ENCODE assay signal across 21 cellular contexts in the genomic region with DNA sequence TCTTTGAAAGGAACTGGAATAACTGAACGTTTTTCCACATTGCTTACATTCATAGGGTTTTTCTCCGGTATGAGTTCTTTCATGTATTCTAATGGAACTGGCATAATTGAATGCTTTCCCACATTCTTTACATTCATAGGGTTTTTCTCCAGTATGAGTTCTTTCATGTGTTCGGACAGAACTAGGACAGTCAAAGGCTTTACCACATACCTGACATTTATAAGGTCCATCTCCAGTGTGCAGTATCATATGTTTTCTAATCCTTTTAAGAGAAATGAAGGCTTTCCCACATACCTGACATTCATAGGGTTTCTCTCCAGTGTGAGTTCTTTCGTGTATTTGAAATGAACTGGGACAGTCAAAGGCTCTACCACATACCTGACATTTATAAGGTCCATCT. TPM values are rescaled to one million over a fixed set of nuclear protein-coding genes. Genes with fewer than 3 reads are reported as not detected.
A peak's percentile ranks its signal among the peaks of the same experiment; 100 is the strongest.
DNase-seq lines count a peak whose midpoint lies in the region; ATAC-seq and TF ChIP-seq lines count a peak whose summit lies in the region.
"Had no signal": no experiment of that assay in that cellular context is flagged by ENCODE, and none has a peak within 500 bp of the region (broad histone marks: within the 10 kb centered on the region; RNA-seq: fewer than 3 reads in every experiment).

No MANE protein-coding gene starts in this region.

- no peaks in the 10 kb centered on the region for H3K4me1 ChIP-seq in HUES64 (ENCODE audit: insufficient read depth, low read length)
- H3K4me1 ChIP-seq in hepatocyte (ENCODE audit: insufficient read depth): no peaks in the 10 kb centered on the region
- no peaks in the 10 kb centered on the region for H3K4me1 ChIP-seq in rectal smooth muscle tissue (ENCODE audit: control insufficient read depth, insufficient read depth, low read length)
- H3K4me1 ChIP-seq: pancreas, sigmoid colon had no signal

- peaks cover 4% of the 10 kb centered on the region for H3K9me3 Mint-ChIP-seq in Calu3 (ENCODE audit: low read depth, unreplicated experiment)
- peaks cover 47 to 82% of the 10 kb centered on the region in 2 donors for H3K9me3 Mint-ChIP-seq in stimulated activated naive CD8-positive, alpha-beta T cell treated with anti-CD3 and anti-CD28 coated beads, Interleukin-15, amount 100 ng/mL, for 72 hours

- H3K27me3 Mint-ChIP-seq in Calu3 (ENCODE audit: unreplicated experiment): no peaks in the 10 kb centered on the region
- H3K27me3 Mint-ChIP-seq in stimulated activated naive CD8-positive, alpha-beta T cell treated with anti-CD3 and anti-CD28 coated beads, Interleukin-15, amount 100 ng/mL, for 72 hours: no peaks in the 10 kb centered on the region
- H3K27me3 Mint-ChIP-seq: activated CD8-positive, alpha-beta T cell treated with anti-CD3 and anti-CD28 coated beads for 36 hours; type B pancreatic cell had no signal

- H3K4me3 Mint-ChIP-seq in Calu3 (ENCODE audit: low read depth, unreplicated experiment): no peak overlapping the region
- no peak overlapping the region for H3K4me3 Mint-ChIP-seq in stimulated activated naive CD8-positive, alpha-beta T cell treated with anti-CD3 and anti-CD28 coated beads, Interleukin-15, amount 100 ng/mL, for 72 hours
- H3K4me3 Mint-ChIP-seq: activated CD8-positive, alpha-beta T cell treated with anti-CD3 and anti-CD28 coated beads for 36 hours; nephron had no signal

- H2AFZ ChIP-seq in hepatocyte: no peak overlapping the region

- H3K9me3 ChIP-seq in HUES64 (ENCODE audit: insufficient read depth, low read depth, low read length): peaks cover 95% of the 10 kb centered on the region
- H3K9me3 ChIP-seq in hepatocyte (ENCODE audit: low read depth): peaks cover 94% of the 10 kb centered on the region

- TF ChIP-seq CTCF in Calu3 (IDR thresholded peaks at IDR 0.05; ENCODE audit: unreplicated experiment) (no peak), hepatocyte (IDR thresholded peaks at IDR 0.05; ENCODE audit: poor library complexity) (no peak)

- H3K27ac Mint-ChIP-seq in Calu3 (ENCODE audit: unreplicated experiment): no peak overlapping the region
- H3K27ac Mint-ChIP-seq in stimulated activated naive CD8-positive, alpha-beta T cell treated with anti-CD3 and anti-CD28 coated beads, Interleukin-15, amount 100 ng/mL, for 72 hours: no peak overlapping the region
- H3K27ac Mint-ChIP-seq: activated CD8-positive, alpha-beta T cell treated with anti-CD3 and anti-CD28 coated beads for 36 hours; nephron had no signal

- H3K27me3 ChIP-seq in HUES64 (ENCODE audit: insufficient read depth, low read length) (no peaks in the 10 kb centered on the region), hepatocyte (no peaks in the 10 kb centered on the region), rectal smooth muscle tissue (ENCODE audit: control insufficient read depth, insufficient read depth, low read length) (no peaks in the 10 kb centered on the region)
- H3K27me3 ChIP-seq: pancreas, sigmoid colon had no signal

- no peaks in the 10 kb centered on the region for H4K20me1 ChIP-seq in hepatocyte (ENCODE audit: insufficient read depth, poor library complexity, severe bottlenecking)

- CTCF ChIA-PET in Calu3 (lab: Charles Lee): no interaction called here

- peaks cover 40% of the 10 kb centered on the region for H3K36me3 Mint-ChIP-seq in Calu3 (ENCODE audit: insufficient read depth, unreplicated experiment)

- peaks cover 17% of the 10 kb centered on the region for H3K79me2 ChIP-seq in hepatocyte

- DNase-seq in Calu3 (no peak), hepatocyte (ENCODE audit: low spot score) (no peak), retina (no peak)
- DNase-seq in effector CD4-positive, alpha-beta T cell: no peak
- no peak for DNase-seq in stimulated activated CD4-positive, alpha-beta T cell treated with anti-CD3 and anti-CD28 coated beads, Interleukin-12 subunit alpha, Interleukin-12 subunit beta, amount 100 ng/mL, for 4 hours
- DNase-seq in stimulated activated naive CD8-positive, alpha-beta T cell treated with anti-CD3 and anti-CD28 coated beads, Interleukin-15, amount 100 ng/mL, for 72 hours: no peak
- DNase-seq: activated CD8-positive, alpha-beta T cell treated with anti-CD3 and anti-CD28 coated beads for 36 hours; activated effector memory CD4-positive, alpha-beta T cell treated with anti-CD3 and anti-CD28 coated beads, Interleukin-2, amount 50 U/mL, for 16 hours; COR-L47; DMS79 treated with DMSO at 0.1 percent for 48 hours; KBM-7; NCI-H1436 treated with DMSO at 0.1 percent for 48 hours; NCI-H510A treated with DMSO at 0.1 percent for 48 hours; pancreas; sigmoid colon; T-helper 1 cell had no signal

- no peak overlapping the region for H3K4me2 ChIP-seq in hepatocyte

- no peaks in the 10 kb centered on the region for H3K9me2 ChIP-seq in hepatocyte (replicated peaks; ENCODE audit: insufficient read depth)

- intact Hi-C loops in Calu3 (cut with micrococcal nuclease; ENCODE audit: unreplicated experiment): no loop called here

- H3K4me3 ChIP-seq in HUES64 (ENCODE audit: low read length): peak overlapping the region; percentile 8
- peak overlapping the region; percentile 35 for H3K4me3 ChIP-seq in hepatocyte
- peak overlapping the region; percentile 38 for H3K4me3 ChIP-seq in rectal smooth muscle tissue (ENCODE audit: low read length)
- H3K4me3 ChIP-seq: pancreas, sigmoid colon had no signal

- H3K9ac ChIP-seq in HUES64 (ENCODE audit: low read depth, low read length) (no peak overlapping the region), rectal smooth muscle tissue (ENCODE audit: low read length) (no peak overlapping the region)

- ATAC-seq in stimulated activated naive CD8-positive, alpha-beta T cell treated with anti-CD3 and anti-CD28 coated beads, Interleukin-15, amount 100 ng/mL, for 72 hours: no peak
- ATAC-seq: activated CD4-positive, CD25-positive, alpha-beta regulatory T cell treated with anti-CD3 and anti-CD28 coated beads, Interleukin-2, amount 50 U/mL, for 24 hours; activated CD8-positive, alpha-beta T cell treated with anti-CD3 and anti-CD28 coated beads for 36 hours; pancreas had no signal

- TSS peak; percentile 6 for BruUV-seq in Calu3 (replicated peaks; lab: Mats Ljungman, UMichigan)

- 100% methylated on average over 4 of the region's 4 CpGs for WGBS in HUES64
- WGBS in hepatocyte (ENCODE audit: low lambda C conversion rate, missing lambda C conversion rate): 95% methylated on average over 4 of the region's 4 CpGs

- peaks cover 71% of the 10 kb centered on the region for H3K36me3 ChIP-seq in HUES64 (ENCODE audit: insufficient read depth, low read length)
- peaks cover 59% of the 10 kb centered on the region for H3K36me3 ChIP-seq in hepatocyte (replicated peaks; ENCODE audit: insufficient read depth, low read depth)
- peaks cover 45% of the 10 kb centered on the region for H3K36me3 ChIP-seq in rectal smooth muscle tissue (ENCODE audit: control insufficient read depth, insufficient read depth, low read length)

- no peak overlapping the region for H3K27ac ChIP-seq in HUES64 (ENCODE audit: low read depth, low read length)
- H3K27ac ChIP-seq in hepatocyte: no peak overlapping the region
- no peak overlapping the region for H3K27ac ChIP-seq in rectal smooth muscle tissue (ENCODE audit: low read depth, low read length)
- H3K27ac ChIP-seq: pancreas, sigmoid colon had no signal

- H3K4me1 Mint-ChIP-seq in Calu3 (ENCODE audit: low read depth, unreplicated experiment): no peaks in the 10 kb centered on the region
- no peaks in the 10 kb centered on the region for H3K4me1 Mint-ChIP-seq in stimulated activated naive CD8-positive, alpha-beta T cell treated with anti-CD3 and anti-CD28 coated beads, Interleukin-15, amount 100 ng/mL, for 72 hours
- H3K4me1 Mint-ChIP-seq: nephron had no signal

RNA-seq across cellular contexts. Expression of a gene that starts 24.7 kb away (rescaled TPM):
- total RNA-seq in Calu3 (2022) (6.6 and 8.7 TPM in 2 replicates), hepatocyte (9.2 and 10.7 TPM in 2 replicates)
- 5.1 TPM for polyA plus RNA-seq in HUES64 (2013, experiment 1 of 2)
- polyA plus RNA-seq in HUES64 (2013, experiment 2 of 2): 6.3 TPM
- polyA plus RNA-seq in hepatocyte: 5.0 and 6.1 TPM in 2 replicates

RNA-seq across cellular contexts. Expression of a gene that starts 41.9 kb away (rescaled TPM):
- total RNA-seq in Calu3 (2022): 1.6 and 1.7 TPM in 2 replicates
- 2.0 TPM for polyA plus RNA-seq in HUES64 (2013, experiment 1 of 2)
- polyA plus RNA-seq in HUES64 (2013, experiment 2 of 2): 2.2 TPM
- 2.2 and 4.0 TPM in 2 replicates for total RNA-seq in hepatocyte
- polyA plus RNA-seq in hepatocyte: 0.63 and 1.0 TPM in 2 replicates
